In the genomic region with DNA sequence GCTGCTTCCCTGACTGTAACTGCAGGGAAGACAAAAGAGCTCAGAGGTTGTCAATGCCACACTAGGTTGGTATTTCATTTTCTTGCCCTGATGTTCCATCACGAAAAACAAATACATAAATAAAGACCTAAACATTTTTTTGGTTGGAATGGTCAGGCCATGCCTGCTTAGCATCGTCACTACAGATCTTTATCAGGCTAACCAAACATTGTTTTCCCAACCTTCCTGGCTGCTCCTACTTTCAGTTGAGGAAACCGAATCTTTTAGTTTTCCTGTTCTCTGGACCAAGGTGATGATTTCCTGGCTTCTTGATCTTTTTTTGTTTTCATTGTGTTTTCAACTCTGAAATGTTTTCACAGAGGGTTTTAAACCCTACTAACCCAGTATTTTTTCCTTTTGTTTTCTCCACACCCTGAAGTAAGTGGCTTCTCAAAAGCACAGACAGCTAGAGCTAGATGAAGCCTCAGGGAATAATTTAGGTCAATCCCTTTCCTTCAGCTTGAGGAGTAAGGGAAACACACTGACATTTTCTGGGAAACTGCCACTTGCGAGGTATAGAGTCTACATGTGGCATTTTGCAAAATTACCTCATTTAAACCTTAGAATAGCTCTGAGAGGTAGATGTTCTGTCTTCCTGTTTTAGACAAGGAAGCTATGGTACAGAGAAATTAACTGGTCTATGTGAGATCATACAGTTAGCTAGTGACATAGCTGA, we compare ENCODE assay signal across 2 cellular contexts.
TF ChIP-seq lines count a peak whose summit lies in the region.

No MANE protein-coding gene starts in this region.

TF ChIP-seq in SK-N-SH, 30 proteins besides CTCF, POLR2A, EP300 and RAD21 (continued from another document):
- TF ChIP-seq, protein P1, sequence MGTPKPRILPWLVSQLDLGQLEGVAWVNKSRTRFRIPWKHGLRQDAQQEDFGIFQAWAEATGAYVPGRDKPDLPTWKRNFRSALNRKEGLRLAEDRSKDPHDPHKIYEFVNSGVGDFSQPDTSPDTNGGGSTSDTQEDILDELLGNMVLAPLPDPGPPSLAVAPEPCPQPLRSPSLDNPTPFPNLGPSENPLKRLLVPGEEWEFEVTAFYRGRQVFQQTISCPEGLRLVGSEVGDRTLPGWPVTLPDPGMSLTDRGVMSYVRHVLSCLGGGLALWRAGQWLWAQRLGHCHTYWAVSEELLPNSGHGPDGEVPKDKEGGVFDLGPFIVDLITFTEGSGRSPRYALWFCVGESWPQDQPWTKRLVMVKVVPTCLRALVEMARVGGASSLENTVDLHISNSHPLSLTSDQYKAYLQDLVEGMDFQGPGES (IDR thresholded peaks at IDR 0.05; ENCODE audit: low read depth, low read length) = no peak
- TF ChIP-seq RXRA (IDR thresholded peaks at IDR 0.05; ENCODE audit: borderline replicate concordance, low read depth) (no peak), POLR2AphosphoS5 (IDR thresholded peaks at IDR 0.05; ENCODE audit: low read depth, low read length) (no peak), EZH2phosphoT487 (IDR thresholded peaks at IDR 0.05; ENCODE audit: borderline replicate concordance, low read depth) (no peak)
TF ChIP-seq in SK-N-SH: peak in this region for 1.

TF ChIP-seq in SK-N-SH treated with all-trans-retinoic acid at 6 μM for 48 hours, 23 proteins besides CTCF, POLR2A, EP300 and RAD21 (continued from another document):
- TF ChIP-seq, protein P2, sequence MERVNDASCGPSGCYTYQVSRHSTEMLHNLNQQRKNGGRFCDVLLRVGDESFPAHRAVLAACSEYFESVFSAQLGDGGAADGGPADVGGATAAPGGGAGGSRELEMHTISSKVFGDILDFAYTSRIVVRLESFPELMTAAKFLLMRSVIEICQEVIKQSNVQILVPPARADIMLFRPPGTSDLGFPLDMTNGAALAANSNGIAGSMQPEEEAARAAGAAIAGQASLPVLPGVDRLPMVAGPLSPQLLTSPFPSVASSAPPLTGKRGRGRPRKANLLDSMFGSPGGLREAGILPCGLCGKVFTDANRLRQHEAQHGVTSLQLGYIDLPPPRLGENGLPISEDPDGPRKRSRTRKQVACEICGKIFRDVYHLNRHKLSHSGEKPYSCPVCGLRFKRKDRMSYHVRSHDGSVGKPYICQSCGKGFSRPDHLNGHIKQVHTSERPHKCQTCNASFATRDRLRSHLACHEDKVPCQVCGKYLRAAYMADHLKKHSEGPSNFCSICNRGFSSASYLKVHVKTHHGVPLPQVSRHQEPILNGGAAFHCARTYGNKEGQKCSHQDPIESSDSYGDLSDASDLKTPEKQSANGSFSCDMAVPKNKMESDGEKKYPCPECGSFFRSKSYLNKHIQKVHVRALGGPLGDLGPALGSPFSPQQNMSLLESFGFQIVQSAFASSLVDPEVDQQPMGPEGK (CRISPR knock-in tag; IDR thresholded peaks at IDR 0.05; ENCODE audit: borderline replicate concordance) = no peak
- TF ChIP-seq PPARA (CRISPR knock-in tag; IDR thresholded peaks at IDR 0.05; ENCODE audit: borderline replicate concordance) = no peak
TF ChIP-seq in SK-N-SH treated with all-trans-retinoic acid at 6 μM for 48 hours: peak in this region for 0.
